21 cellular contexts compared by ENCODE assay signal in genomic region chr15:33298631-33299030, GRCh38. TPM values are rescaled to one million over a fixed set of nuclear protein-coding genes. Genes with fewer than 3 reads are reported as not detected.
A peak's percentile ranks its signal among the peaks of the same experiment; 100 is the strongest.
DNase-seq lines count a peak whose midpoint lies in the region; ATAC-seq, FAIRE-seq and TF ChIP-seq lines count a peak whose summit lies in the region.
"Had no signal": no experiment of that assay in that cellular context is flagged by ENCODE, and none has a peak within 500 bp of the region (broad histone marks: within the 10 kb centered on the region; RNA-seq: fewer than 3 reads in every experiment).

No MANE protein-coding gene starts in this region.

- H3K79me2 ChIP-seq in mesendoderm (ENCODE audit: control insufficient read depth, insufficient read depth, low read length) = no peaks in the 10 kb centered on the region

- no peak overlapping the region for H2AK5ac ChIP-seq in mesendoderm (ENCODE audit: low read length)

- H3K36me3 Mint-ChIP-seq in MCF 10A (ENCODE audit: insufficient read depth, unreplicated experiment) = no peaks in the 10 kb centered on the region
- H3K36me3 Mint-ChIP-seq in natural killer cell treated with Interleukin-12 subunit alpha and Interleukin-12 subunit beta and Interleukin-15 and Interleukin-18, amount 100 ng/mL, for 72 hours = no peaks in the 10 kb centered on the region
- H3K36me3 Mint-ChIP-seq: IgD-negative memory B cell had no signal

- H2BK120ac ChIP-seq in mesendoderm (ENCODE audit: low read depth, low read length) = no peak overlapping the region

- H4K5ac ChIP-seq in mesendoderm (ENCODE audit: low read length) = no peak overlapping the region

- no peak overlapping the region for H4K8ac ChIP-seq in mesendoderm (ENCODE audit: low read depth, low read length)

- H3K23ac ChIP-seq in mesendoderm (ENCODE audit: low read length) = no peak overlapping the region

- H3K27me3 ChIP-seq in breast epithelium = no peaks in the 10 kb centered on the region
- H3K27me3 ChIP-seq in bronchial epithelial cell (ENCODE audit: control insufficient read depth, insufficient read depth, low read length) = peaks cover 1% of the 10 kb centered on the region
- H3K27me3 ChIP-seq in mesendoderm (ENCODE audit: insufficient read depth, low read length, poor library complexity) = no peaks in the 10 kb centered on the region
- H3K27me3 ChIP-seq: BLaER1 treated with 17β-estradiol and CSF1 and Interleukin-3, amounts not matched to agents 10 nM and 100 nM had no signal

- no peak for ATAC-seq in GM19328 (IDR thresholded peaks at IDR 0.05; ENCODE audit: unreplicated experiment)
- ATAC-seq in Right ventricle myocardium superior (ENCODE audit: poor library complexity) = no peak
- ATAC-seq in SK-N-SH treated with all-trans-retinoic acid at 6 μM for 48 hours = no peak
- ATAC-seq in natural killer cell treated with Interleukin-12 subunit alpha and Interleukin-12 subunit beta and Interleukin-15 and Interleukin-18, amount 100 ng/mL, for 72 hours = no peak
- ATAC-seq: GM12878, HCT116, Panc1 had no signal

- no peak overlapping the region for H3K27ac Mint-ChIP-seq in MCF 10A (ENCODE audit: low read depth, unreplicated experiment)
- H3K27ac Mint-ChIP-seq in natural killer cell treated with Interleukin-12 subunit alpha and Interleukin-12 subunit beta and Interleukin-15 and Interleukin-18, amount 100 ng/mL, for 72 hours = no peak overlapping the region
- H3K27ac Mint-ChIP-seq: IgD-negative memory B cell had no signal

- H3K79me1 ChIP-seq in mesendoderm (ENCODE audit: low read length) = no peaks in the 10 kb centered on the region

- no peaks in the 10 kb centered on the region for H3K36me3 ChIP-seq in breast epithelium
- H3K36me3 ChIP-seq in bronchial epithelial cell (ENCODE audit: control insufficient read depth, insufficient read depth, low read length) = no peaks in the 10 kb centered on the region
- H3K36me3 ChIP-seq in mesendoderm (ENCODE audit: control insufficient read depth, insufficient read depth, low read length) = no peaks in the 10 kb centered on the region
- H3K36me3 ChIP-seq: BLaER1 treated with 17β-estradiol and CSF1 and Interleukin-3, amounts not matched to agents 10 nM and 100 nM had no signal

- no CpG with 5 or more reads among the region's 4 CpGs for WGBS in mesendoderm (ENCODE audit: extremely low coverage, insufficient coverage, low lambda C conversion rate)

- H3K4me3 Mint-ChIP-seq in MCF 10A (ENCODE audit: unreplicated experiment) = no peak overlapping the region
- H3K4me3 Mint-ChIP-seq in natural killer cell treated with Interleukin-12 subunit alpha and Interleukin-12 subunit beta and Interleukin-15 and Interleukin-18, amount 100 ng/mL, for 72 hours = no peak overlapping the region
- H3K4me3 Mint-ChIP-seq: IgD-negative memory B cell had no signal

- H3K9me3 Mint-ChIP-seq in MCF 10A (ENCODE audit: unreplicated experiment) = peaks cover 10% of the 10 kb centered on the region
- no peaks in the 10 kb centered on the region for H3K9me3 Mint-ChIP-seq in natural killer cell treated with Interleukin-12 subunit alpha and Interleukin-12 subunit beta and Interleukin-15 and Interleukin-18, amount 100 ng/mL, for 72 hours

- H2BK5ac ChIP-seq in mesendoderm (ENCODE audit: low read length) = no peak overlapping the region

- no peak overlapping the region for H3K4me2 ChIP-seq in mesendoderm (ENCODE audit: low read length)
- H3K4me2 ChIP-seq: BLaER1 treated with 17β-estradiol and CSF1 and Interleukin-3, amounts not matched to agents 10 nM and 100 nM had no signal

- DNase-seq in MCF 10A (ENCODE audit: unreplicated experiment) (peak; percentile 14), breast epithelium (ENCODE audit: low spot score in 2 of 2) (no peak), bronchial epithelial cell (ENCODE audit: low read depth) (peak; percentile 95), mesendoderm (peak; percentile 65), Right ventricle myocardium superior (no peak)
- no peak for DNase-seq in natural killer cell treated with Interleukin-12 subunit alpha and Interleukin-12 subunit beta and Interleukin-15 and Interleukin-18, amount 100 ng/mL, for 72 hours (ENCODE audit: low spot score)
- DNase-seq: EL, NCI-H1048, NCI-H446, NCI-H748 treated with DMSO at 0.1 percent for 48 hours, SIG-M5, SW 1271 had no signal

- no peak overlapping the region for H3K56ac ChIP-seq in mesendoderm (ENCODE audit: low read length)

- H3K4me1 ChIP-seq in breast epithelium (no peaks in the 10 kb centered on the region), mesendoderm (ENCODE audit: control insufficient read depth, low read depth, low read length) (no peaks in the 10 kb centered on the region)
- H3K4me1 ChIP-seq: BLaER1 treated with 17β-estradiol and CSF1 and Interleukin-3, amounts not matched to agents 10 nM and 100 nM had no signal

- H3K9me3 ChIP-seq in breast epithelium = no peaks in the 10 kb centered on the region

- CTCF ChIA-PET in MCF 10A (lab: Yijun Ruan, JAX) = interaction anchor here (0.7 to 10.4 kb wide), 4 partner anchors 189 to 439 kb away, joined by 3 to 194 read pairs (median 6); no protein-coding TSS in a partner anchor

- TF ChIP-seq CTCF in MCF 10A (IDR thresholded peaks at IDR 0.05; ENCODE audit: unreplicated experiment) = no peak
- no peak for TF ChIP-seq CTCF in breast epithelium (IDR thresholded peaks at IDR 0.05)
- TF ChIP-seq CTCF in bronchial epithelial cell (IDR thresholded peaks at IDR 0.05; ENCODE audit: insufficient read depth, low read length, severe bottlenecking) = no peak

- POLR2A ChIA-PET in MCF 10A (lab: Yijun Ruan, JAX) = no interaction called here

- H3K4me3 ChIP-seq in breast epithelium (no peak overlapping the region), bronchial epithelial cell (ENCODE audit: low read depth, low read length) (no peak overlapping the region), mesendoderm (ENCODE audit: low read length) (no peak overlapping the region)
- H3K4me3 ChIP-seq: BLaER1 treated with 17β-estradiol and CSF1 and Interleukin-3, amounts not matched to agents 10 nM and 100 nM; GM12878 had no signal

- FAIRE-seq in bronchial epithelial cell (lab: Jason Lieb, UNC) = no peak
- FAIRE-seq: GM12878, GM19239 had no signal

- no peak overlapping the region for H3K27ac ChIP-seq in breast epithelium
- no peak overlapping the region for H3K27ac ChIP-seq in mesendoderm (ENCODE audit: low read depth, low read length)
- H3K27ac ChIP-seq: 22Rv1; BLaER1 treated with 17β-estradiol and CSF1 and Interleukin-3, amounts not matched to agents 10 nM and 100 nM had no signal

- no peak overlapping the region for H3K9ac ChIP-seq in mesendoderm (ENCODE audit: low read length)
- H3K9ac ChIP-seq: BLaER1 treated with 17β-estradiol and CSF1 and Interleukin-3, amounts not matched to agents 10 nM and 100 nM had no signal

- H3K4ac ChIP-seq in mesendoderm (ENCODE audit: low read depth, low read length) = no peak overlapping the region

- peaks cover 18% of the 10 kb centered on the region for H3K4me1 Mint-ChIP-seq in MCF 10A (ENCODE audit: insufficient read depth, unreplicated experiment)
- no peaks in the 10 kb centered on the region for H3K4me1 Mint-ChIP-seq in natural killer cell treated with Interleukin-12 subunit alpha and Interleukin-12 subunit beta and Interleukin-15 and Interleukin-18, amount 100 ng/mL, for 72 hours (ENCODE audit: low read depth in 2 of 2)
- H3K4me1 Mint-ChIP-seq: IgD-negative memory B cell had no signal

- intact Hi-C loops in MCF 10A (cut with micrococcal nuclease) (no loop called here), breast epithelium (cut with DNase I; ENCODE audit: low total_unique reads) (no loop called here), Right ventricle myocardium superior (cut with DNase I) (loop anchor here (10.0 kb wide), 1 partner anchor 406 kb away; no protein-coding TSS in a partner anchor)

- TF ChIP-seq POLR2A in breast epithelium (IDR thresholded peaks at IDR 0.05) = no peak

- H3K18ac ChIP-seq in mesendoderm (ENCODE audit: low read length) = no peak overlapping the region

- no TSS peak for BruUV-seq in MCF 10A (replicated peaks; lab: Mats Ljungman, UMichigan)

- H3K27me3 Mint-ChIP-seq in MCF 10A (ENCODE audit: insufficient read depth, unreplicated experiment) = no peaks in the 10 kb centered on the region
- H3K27me3 Mint-ChIP-seq in natural killer cell treated with Interleukin-12 subunit alpha and Interleukin-12 subunit beta and Interleukin-15 and Interleukin-18, amount 100 ng/mL, for 72 hours = peaks cover 15 to 19% of the 10 kb centered on the region in 2 donors

- no peak overlapping the region for H2BK15ac ChIP-seq in mesendoderm (replicated peaks; ENCODE audit: low read depth)

TF ChIP-seq in SK-N-SH treated with all-trans-retinoic acid at 6 μM for 48 hours, 23 proteins besides CTCF, POLR2A, EP300 and RAD21:
- TF ChIP-seq ZNF8 (CRISPR knock-in tag; IDR thresholded peaks at IDR 0.05) (no peak), ZFP3 (CRISPR knock-in tag; IDR thresholded peaks at IDR 0.05) (no peak), RARB (CRISPR knock-in tag; IDR thresholded peaks at IDR 0.05) (no peak), ZC3H10 (CRISPR knock-in tag; IDR thresholded peaks at IDR 0.05) (no peak), ISL1 (CRISPR knock-in tag; IDR thresholded peaks at IDR 0.05) (no peak), SNAI2 (CRISPR knock-in tag; IDR thresholded peaks at IDR 0.05) (no peak), OSR1 (CRISPR knock-in tag; IDR thresholded peaks at IDR 0.05) (no peak)
- TF ChIP-seq, protein P1, sequence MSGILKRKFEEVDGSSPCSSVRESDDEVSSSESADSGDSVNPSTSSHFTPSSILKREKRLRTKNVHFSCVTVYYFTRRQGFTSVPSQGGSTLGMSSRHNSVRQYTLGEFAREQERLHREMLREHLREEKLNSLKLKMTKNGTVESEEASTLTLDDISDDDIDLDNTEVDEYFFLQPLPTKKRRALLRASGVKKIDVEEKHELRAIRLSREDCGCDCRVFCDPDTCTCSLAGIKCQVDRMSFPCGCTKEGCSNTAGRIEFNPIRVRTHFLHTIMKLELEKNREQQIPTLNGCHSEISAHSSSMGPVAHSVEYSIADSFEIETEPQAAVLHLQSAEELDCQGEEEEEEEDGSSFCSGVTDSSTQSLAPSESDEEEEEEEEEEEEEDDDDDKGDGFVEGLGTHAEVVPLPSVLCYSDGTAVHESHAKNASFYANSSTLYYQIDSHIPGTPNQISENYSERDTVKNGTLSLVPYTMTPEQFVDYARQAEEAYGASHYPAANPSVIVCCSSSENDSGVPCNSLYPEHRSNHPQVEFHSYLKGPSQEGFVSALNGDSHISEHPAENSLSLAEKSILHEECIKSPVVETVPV (CRISPR knock-in tag; IDR thresholded peaks at IDR 0.05) = no peak

RNA-seq across cellular contexts. Expression of gene RYR3, which starts 12.1 kb away (rescaled TPM):
- total RNA-seq in MCF 10A (2022) (not detected in 2 replicates), breast epithelium (1 to 10 TPM; 1.8 to 4.2 (median 2.6) TPM), bronchial epithelial cell (under 0.01 and 0.26 TPM in 2 replicates), Right ventricle myocardium superior (not detected)
- polyA plus RNA-seq in mesendoderm (2013, experiment 1 of 2) = 0.37 TPM
- 0.38 TPM for polyA plus RNA-seq in mesendoderm (2013, experiment 2 of 2)
- total RNA-seq in natural killer cell treated with Interleukin-12 subunit alpha and Interleukin-12 subunit beta and Interleukin-15 and Interleukin-18, amount 100 ng/mL, for 72 hours = not detected

Comparison
In these comparisons a context has a peak if more than half of its experiments do, and no peak if none do; other contexts are left out.
1. DNase-seq: peak in MCF 10A (single experiment), bronchial epithelial cell (single experiment) and mesendoderm (single experiment); none in breast epithelium (0 of 2), Right ventricle myocardium superior (single experiment) and natural killer cell treated with Interleukin-12 subunit alpha and Interleukin-12 subunit beta and Interleukin-15 and Interleukin-18, amount 100 ng/mL, for 72 hours (single experiment).